ENCODE assay signal across 3 cellular contexts in the genomic region with DNA sequence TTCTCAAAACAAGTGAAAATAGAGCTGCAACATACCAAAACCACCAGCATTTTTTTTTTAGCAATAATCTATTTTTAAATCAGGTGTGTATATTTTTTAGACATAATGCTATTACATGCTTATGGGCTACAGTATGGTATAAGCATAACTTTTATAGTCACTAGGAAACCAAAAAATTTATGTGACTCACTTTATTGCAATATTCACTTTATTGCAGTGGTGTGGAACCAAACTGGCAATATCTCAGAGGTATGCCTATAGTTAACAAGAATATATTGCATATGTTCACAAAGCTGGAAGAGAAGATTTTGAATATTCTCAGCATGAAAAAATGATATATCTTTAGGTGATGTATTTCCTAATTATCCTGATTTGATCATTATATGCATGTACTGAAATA.
A peak's percentile ranks its signal among the peaks of the same experiment; 100 is the strongest.
DNase-seq lines count a peak whose midpoint lies in the region; ATAC-seq and TF ChIP-seq lines count a peak whose summit lies in the region.
"Not testable (repeated sequence)": the region's sequence is repeated elsewhere in the genome, so short reads cannot be mapped to it uniquely, and the experiment has no call there.

No MANE protein-coding gene starts in this region.

- H2AFZ ChIP-seq in PC-3 (ENCODE audit: low read length), result not testable (repeated sequence)

- H3K4me2 ChIP-seq in PC-3 (ENCODE audit: low read length), result not testable (repeated sequence)

- H3K79me2 ChIP-seq in PC-3 (ENCODE audit: low read length), result not testable (repeated sequence)

- BruUV-seq in PC-3 (replicated peaks; lab: Mats Ljungman, UMichigan), result not testable (repeated sequence)

- not testable (repeated sequence) for H3K9me2 ChIP-seq in PC-3 (replicated peaks; ENCODE audit: low read length)

- not testable (repeated sequence) for H3K4me1 ChIP-seq in PC-3 (ENCODE audit: insufficient read depth, low read length); mucosa of descending colon (ENCODE audit: low read depth)

- H3K36me3 ChIP-seq in PC-3 (ENCODE audit: low read depth, low read length); mucosa of descending colon (ENCODE audit: low read depth): not testable (repeated sequence)

- intact Hi-C loops in PC-3 (cut with micrococcal nuclease); left colon (cut with DNase I, micrococcal nuclease); mucosa of descending colon (cut with DNase I, micrococcal nuclease): not testable (repeated sequence)

- H3K27me3 ChIP-seq in PC-3 (ENCODE audit: low read length), result not testable (repeated sequence)

- not testable (repeated sequence) for TF ChIP-seq CTCF in PC-3 (conservative IDR thresholded peaks at IDR 0.05; ENCODE audit: low read depth, low read length); mucosa of descending colon (IDR thresholded peaks at IDR 0.05)

- H3K9me3 ChIP-seq in PC-3 (ENCODE audit: low read length); mucosa of descending colon: not testable (repeated sequence)

- ATAC-seq in PC-3 (peak; percentile 46), left colon (peak; percentile 69), mucosa of descending colon (peak; percentile 72)

- H3K4me3 ChIP-seq in PC-3 (ENCODE audit: low read length); mucosa of descending colon: not testable (repeated sequence)

- POLR2A ChIA-PET in PC-3 (lab: Charles Lee; ENCODE audit: unreplicated experiment), result not testable (repeated sequence)

- not testable (repeated sequence) for H3F3A ChIP-seq in PC-3 (ENCODE audit: low read length, unreplicated experiment)

- CTCF ChIA-PET in PC-3 (lab: Charles Lee), result not testable (repeated sequence)

- not testable (repeated sequence) for DNase-seq in PC-3, left colon, mucosa of descending colon

- H3K9ac ChIP-seq in PC-3 (ENCODE audit: low read length), result not testable (repeated sequence)

- not testable (repeated sequence) for H4K20me1 ChIP-seq in PC-3 (ENCODE audit: low read length)

- not testable (repeated sequence) for H3K27ac ChIP-seq in PC-3 (ENCODE audit: low read length)
